ENCODE assay signal across 21 cellular contexts in the genomic region with DNA sequence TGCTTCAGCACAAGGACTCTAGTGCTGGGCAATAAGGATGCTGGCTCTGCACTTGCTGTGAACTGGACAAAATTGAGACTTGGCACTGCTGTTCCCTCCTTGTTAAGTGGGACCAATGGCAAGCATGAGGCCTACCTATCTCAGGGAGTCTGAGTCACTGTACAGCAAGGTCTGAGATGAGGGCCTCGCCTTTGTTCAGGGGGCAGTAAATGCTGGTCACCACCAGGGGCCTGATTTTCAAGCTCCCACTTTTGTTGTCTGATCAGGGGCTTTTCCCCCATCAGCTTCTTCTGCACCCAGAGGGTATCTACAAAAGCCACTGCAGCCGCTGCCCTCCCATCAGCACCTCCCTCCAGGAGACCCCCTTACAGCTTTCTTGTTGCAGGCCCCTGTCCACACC. TPM values are rescaled to one million over a fixed set of nuclear protein-coding genes. Genes with fewer than 3 reads are reported as not detected.
DNase-seq lines count a peak whose midpoint lies in the region; TF ChIP-seq lines count a peak whose summit lies in the region.
"Had no signal": no experiment of that assay in that cellular context is flagged by ENCODE, and none has a peak within 500 bp of the region (broad histone marks: within the 10 kb centered on the region; RNA-seq: fewer than 3 reads in every experiment).

No MANE protein-coding gene starts in this region.

- no peaks in the 10 kb centered on the region for H3K9me3 Mint-ChIP-seq in Caco-2 (ENCODE audit: unreplicated experiment)
- H3K9me3 Mint-ChIP-seq: CD8-positive, alpha-beta T cell; memory B cell; T-helper 1 cell treated with Interleukin-12 subunit alpha and Interleukin-12 subunit beta and Interleukin-4 antibody, amounts not matched to agents 30 μg/mL and 1 μg/mL, for 36 hours had no signal

- no peaks in the 10 kb centered on the region for H3K4me1 Mint-ChIP-seq in Caco-2 (ENCODE audit: low read depth, unreplicated experiment)

- H3K4me3 ChIP-seq in Caco-2 (ENCODE audit: low read depth, low read length) (no peak overlapping the region), WERI-Rb-1 (ENCODE audit: low read depth, low read length) (no peak overlapping the region), kidney epithelial cell (ENCODE audit: low read depth, low read length) (no peak overlapping the region)
- H3K4me3 ChIP-seq: gastrocnemius medialis, pancreas had no signal

- no peaks in the 10 kb centered on the region for H3K36me3 Mint-ChIP-seq in Caco-2 (ENCODE audit: insufficient read depth, unreplicated experiment)
- H3K36me3 Mint-ChIP-seq: CD8-positive, alpha-beta T cell; memory B cell; naive thymus-derived CD4-positive, alpha-beta T cell; stimulated activated naive B cell treated with anti-CD40 and anti-IgM and Interleukin-4, amounts not matched to agents 10 μg/mL and 1 μg/mL and 100 μg/mL, for 72 hours had no signal

- peak; percentile 8 to 39 for TF ChIP-seq CTCF in Caco-2 (IDR thresholded peaks at IDR 0.05; ENCODE audit: insufficient read depth in 1 of 2, low read depth in 1 of 2, low read length in 1 of 2, severe bottlenecking in 1 of 2, unreplicated experiment in 1 of 2)
- TF ChIP-seq CTCF in GM12872 (IDR thresholded peaks at IDR 0.05; ENCODE audit: insufficient read depth, low read depth, low read length) = peak; percentile 30; the same call in 1 of the 3 replicates
- 0 out of 2 replicates have a peak, but pooled peaks have one; percentile 19 for TF ChIP-seq CTCF in WERI-Rb-1 (IDR thresholded peaks at IDR 0.05; ENCODE audit: low read depth, low read length)
- peak; percentile 9 for TF ChIP-seq CTCF in kidney epithelial cell (IDR thresholded peaks at IDR 0.05; ENCODE audit: insufficient read depth, low read length, poor library complexity, severe bottlenecking)

- no peaks in the 10 kb centered on the region for H3K9me3 ChIP-seq in Caco-2
- H3K9me3 ChIP-seq in WERI-Rb-1 (ENCODE audit: severe bottlenecking) = peaks cover 2% of the 10 kb centered on the region
- H3K9me3 ChIP-seq: gastrocnemius medialis, pancreas had no signal

- H3K27me3 Mint-ChIP-seq in Caco-2 (ENCODE audit: insufficient read depth, unreplicated experiment) = peaks cover 3% of the 10 kb centered on the region
- H3K27me3 Mint-ChIP-seq: memory B cell; naive thymus-derived CD4-positive, alpha-beta T cell had no signal

- no peaks in the 10 kb centered on the region for H3K4me1 ChIP-seq in Caco-2
- H3K4me1 ChIP-seq: gastrocnemius medialis, pancreas had no signal

- H3K27me3 ChIP-seq in Caco-2 (replicated peaks; ENCODE audit: control insufficient read depth, insufficient read depth, low read length) (no peaks in the 10 kb centered on the region), WERI-Rb-1 (ENCODE audit: insufficient read depth, low read depth, severe bottlenecking) (no peaks in the 10 kb centered on the region), kidney epithelial cell (ENCODE audit: control insufficient read depth, insufficient read depth, low read length) (no peaks in the 10 kb centered on the region)
- H3K27me3 ChIP-seq: gastrocnemius medialis, pancreas had no signal

- POLR2A ChIA-PET in Caco-2 (lab: Charles Lee) = interaction anchor here (0.5 to 0.6 kb wide), 2 partner anchors 8 to 27 kb away, joined by 3 to 4 read pairs; partner anchors contain the start of gene NADSYN1

- no peak overlapping the region for H3K27ac ChIP-seq in WERI-Rb-1
- H3K27ac ChIP-seq: gastrocnemius medialis, KMS-11, pancreas, VCaP had no signal

- intact Hi-C loops in Caco-2 (cut with micrococcal nuclease; ENCODE audit: unreplicated experiment) = no loop called here

- no TSS peak for BruUV-seq in Caco-2 (replicated peaks; lab: Mats Ljungman, UMichigan)

- H3K36me3 ChIP-seq in Caco-2 (ENCODE audit: control insufficient read depth, insufficient read depth, low read length) = no peaks in the 10 kb centered on the region
- H3K36me3 ChIP-seq in WERI-Rb-1 = no peaks in the 10 kb centered on the region
- no peaks in the 10 kb centered on the region for H3K36me3 ChIP-seq in kidney epithelial cell (ENCODE audit: control insufficient read depth, insufficient read depth, low read length)
- H3K36me3 ChIP-seq: gastrocnemius medialis, pancreas had no signal

- CTCF ChIA-PET in Caco-2 (lab: Charles Lee) = interaction anchor here (0.7 to 1.6 kb wide), 4 partner anchors 9 to 338 kb away, joined by 3 to 10 read pairs (median 3); no protein-coding TSS in a partner anchor

- H3K27ac Mint-ChIP-seq in Caco-2 (ENCODE audit: unreplicated experiment) = no peak overlapping the region
- H3K27ac Mint-ChIP-seq: CD8-positive, alpha-beta T cell; memory B cell; naive thymus-derived CD4-positive, alpha-beta T cell; stimulated activated naive B cell treated with anti-CD40 and anti-IgM and Interleukin-4, amounts not matched to agents 10 μg/mL and 1 μg/mL and 100 μg/mL, for 72 hours; T-helper 1 cell treated with Interleukin-12 subunit alpha and Interleukin-12 subunit beta and Interleukin-4 antibody, amounts not matched to agents 30 μg/mL and 1 μg/mL, for 36 hours had no signal

- peak in 1 of 2 experiments; percentile 32 for DNase-seq in Caco-2
- DNase-seq in WERI-Rb-1 = no peak
- no peak for DNase-seq in kidney epithelial cell (ENCODE audit: low read depth)
- no peak for DNase-seq in pons (ENCODE audit: low spot score)
- DNase-seq in cerebellar nuclear complex (lab: John Stamatoyannopoulos, UW) = no peak
- no peak for DNase-seq in activated naive CD4-positive, alpha-beta T cell treated with anti-CD3 and anti-CD28 coated beads, Interleukin-2, amount 50 U/mL, for 16 hours
- DNase-seq: activated CD4-positive, alpha-beta T cell treated with anti-CD3 and anti-CD28 coated beads, Interleukin-2, amount 50 U/mL, for 48 hours; activated naive CD4-positive, alpha-beta T cell treated with Interleukin-2 at 50 U/mL for 16 hours; activated T-cell treated with anti-CD3 and anti-CD28 coated beads for 4 hours; CD8-positive, alpha-beta T cell; erythroblast; gastrocnemius medialis; naive thymus-derived CD4-positive, alpha-beta T cell; NCI-H187 treated with DMSO at 0.1 percent for 48 hours; pancreas; stimulated activated naive B cell treated with anti-CD40 and anti-IgM and Interleukin-4, amounts not matched to agents 10 μg/mL and 1 μg/mL and 100 μg/mL, for 72 hours had no signal

- H3K4me3 Mint-ChIP-seq in Caco-2 (ENCODE audit: unreplicated experiment) = no peak overlapping the region
- H3K4me3 Mint-ChIP-seq: CD8-positive, alpha-beta T cell; memory B cell; naive thymus-derived CD4-positive, alpha-beta T cell; stimulated activated naive B cell treated with anti-CD40 and anti-IgM and Interleukin-4, amounts not matched to agents 10 μg/mL and 1 μg/mL and 100 μg/mL, for 72 hours; T-helper 1 cell treated with Interleukin-12 subunit alpha and Interleukin-12 subunit beta and Interleukin-4 antibody, amounts not matched to agents 30 μg/mL and 1 μg/mL, for 36 hours had no signal

RNA-seq across cellular contexts. Expression of gene DHCR7, which starts 22.8 kb away (rescaled TPM):
- total RNA-seq in Caco-2 (2022) (344 and 371 TPM in 2 replicates), kidney epithelial cell (88.8 and 105 TPM in 2 replicates)

RNA-seq across cellular contexts. Expression of gene NADSYN1, which starts 27.6 kb away (rescaled TPM):
- total RNA-seq in Caco-2 (2022) (91.3 and 101 TPM in 2 replicates), kidney epithelial cell (66.7 and 70.1 TPM in 2 replicates)
